ENCODE assay signal across 1 cellular context in the genomic region with DNA sequence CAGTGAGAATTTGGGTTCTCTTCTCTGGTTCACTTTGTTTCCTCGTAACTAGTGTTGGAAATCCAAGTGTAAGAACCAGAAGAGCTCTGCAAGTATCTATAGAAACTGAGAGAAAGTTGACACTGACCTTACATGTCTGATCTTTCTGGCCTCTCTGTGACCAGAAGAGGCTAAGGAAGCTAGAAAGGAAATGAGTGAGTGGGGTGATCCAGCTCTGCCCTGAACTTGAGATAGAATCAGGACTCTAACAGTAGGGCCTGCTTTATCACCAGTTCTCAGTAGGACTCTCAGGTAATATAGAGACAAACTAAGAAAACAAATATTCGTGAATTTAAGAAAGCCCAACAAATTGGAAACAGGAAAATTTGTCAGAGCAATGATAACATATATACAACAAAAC.
TF ChIP-seq lines count a peak whose summit lies in the region.

No MANE protein-coding gene starts in this region.

TF ChIP-seq in WTC11, 78 proteins besides CTCF, POLR2A, EP300 and RAD21 (continued from another document):
- TF ChIP-seq, protein P1, sequence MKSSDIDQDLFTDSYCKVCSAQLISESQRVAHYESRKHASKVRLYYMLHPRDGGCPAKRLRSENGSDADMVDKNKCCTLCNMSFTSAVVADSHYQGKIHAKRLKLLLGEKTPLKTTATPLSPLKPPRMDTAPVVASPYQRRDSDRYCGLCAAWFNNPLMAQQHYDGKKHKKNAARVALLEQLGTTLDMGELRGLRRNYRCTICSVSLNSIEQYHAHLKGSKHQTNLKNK (CRISPR knock-in tag; IDR thresholded peaks at IDR 0.05) = no peak
- TF ChIP-seq, protein P2, sequence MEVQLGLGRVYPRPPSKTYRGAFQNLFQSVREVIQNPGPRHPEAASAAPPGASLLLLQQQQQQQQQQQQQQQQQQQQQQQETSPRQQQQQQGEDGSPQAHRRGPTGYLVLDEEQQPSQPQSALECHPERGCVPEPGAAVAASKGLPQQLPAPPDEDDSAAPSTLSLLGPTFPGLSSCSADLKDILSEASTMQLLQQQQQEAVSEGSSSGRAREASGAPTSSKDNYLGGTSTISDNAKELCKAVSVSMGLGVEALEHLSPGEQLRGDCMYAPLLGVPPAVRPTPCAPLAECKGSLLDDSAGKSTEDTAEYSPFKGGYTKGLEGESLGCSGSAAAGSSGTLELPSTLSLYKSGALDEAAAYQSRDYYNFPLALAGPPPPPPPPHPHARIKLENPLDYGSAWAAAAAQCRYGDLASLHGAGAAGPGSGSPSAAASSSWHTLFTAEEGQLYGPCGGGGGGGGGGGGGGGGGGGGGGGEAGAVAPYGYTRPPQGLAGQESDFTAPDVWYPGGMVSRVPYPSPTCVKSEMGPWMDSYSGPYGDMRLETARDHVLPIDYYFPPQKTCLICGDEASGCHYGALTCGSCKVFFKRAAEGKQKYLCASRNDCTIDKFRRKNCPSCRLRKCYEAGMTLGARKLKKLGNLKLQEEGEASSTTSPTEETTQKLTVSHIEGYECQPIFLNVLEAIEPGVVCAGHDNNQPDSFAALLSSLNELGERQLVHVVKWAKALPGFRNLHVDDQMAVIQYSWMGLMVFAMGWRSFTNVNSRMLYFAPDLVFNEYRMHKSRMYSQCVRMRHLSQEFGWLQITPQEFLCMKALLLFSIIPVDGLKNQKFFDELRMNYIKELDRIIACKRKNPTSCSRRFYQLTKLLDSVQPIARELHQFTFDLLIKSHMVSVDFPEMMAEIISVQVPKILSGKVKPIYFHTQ (CRISPR knock-in tag; IDR thresholded peaks at IDR 0.05) = no peak
- TF ChIP-seq ATF1 (CRISPR knock-in tag; IDR thresholded peaks at IDR 0.05) (no peak), ESRRA (CRISPR knock-in tag; IDR thresholded peaks at IDR 0.05; ENCODE audit: borderline replicate concordance) (no peak), ZNF121 (CRISPR knock-in tag; IDR thresholded peaks at IDR 0.05) (no peak), GABPB1 (CRISPR knock-in tag; IDR thresholded peaks at IDR 0.05) (no peak), NFE2L1 (CRISPR knock-in tag; IDR thresholded peaks at IDR 0.05) (no peak), NFATC4 (CRISPR knock-in tag; IDR thresholded peaks at IDR 0.05) (no peak), RELA (CRISPR knock-in tag; IDR thresholded peaks at IDR 0.05; ENCODE audit: borderline replicate concordance) (no peak), EMX1 (CRISPR knock-in tag; IDR thresholded peaks at IDR 0.05) (no peak)
- TF ChIP-seq, protein P3, sequence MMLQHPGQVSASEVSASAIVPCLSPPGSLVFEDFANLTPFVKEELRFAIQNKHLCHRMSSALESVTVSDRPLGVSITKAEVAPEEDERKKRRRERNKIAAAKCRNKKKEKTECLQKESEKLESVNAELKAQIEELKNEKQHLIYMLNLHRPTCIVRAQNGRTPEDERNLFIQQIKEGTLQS (CRISPR knock-in tag; conservative IDR thresholded peaks at IDR 0.05) = no peak
- TF ChIP-seq, protein P4, sequence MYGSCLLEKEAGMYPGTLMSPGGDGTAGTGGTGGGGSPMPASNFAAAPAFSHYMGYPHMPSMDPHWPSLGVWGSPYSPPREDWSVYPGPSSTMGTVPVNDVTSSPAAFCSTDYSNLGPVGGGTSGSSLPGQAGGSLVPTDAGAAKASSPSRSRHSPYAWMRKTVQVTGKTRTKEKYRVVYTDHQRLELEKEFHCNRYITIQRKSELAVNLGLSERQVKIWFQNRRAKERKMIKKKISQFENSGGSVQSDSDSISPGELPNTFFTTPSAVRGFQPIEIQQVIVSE (CRISPR knock-in tag; IDR thresholded peaks at IDR 0.05; ENCODE audit: borderline replicate concordance) = no peak
